In genomic region chr1:20361805-20362381, GRCh38 we compare ENCODE assay signal across 8 cellular contexts.
DNase-seq lines count a peak whose midpoint lies in the region; ATAC-seq, FAIRE-seq and TF ChIP-seq lines count a peak whose summit lies in the region.

No MANE protein-coding gene starts in this region.

- no peaks in the 10 kb centered on the region for H4K20me1 ChIP-seq in keratinocyte (ENCODE audit: control insufficient read depth, extremely low read depth, insufficient read depth, low read length)

- dilution Hi-C loops in keratinocyte (cut with MboI; ENCODE audit: extremely low pct_ligation_motif_present, low sequenced_read_pairs) = no loop called here

- H3K9me1 ChIP-seq in keratinocyte (ENCODE audit: control insufficient read depth, extremely low read depth, insufficient read depth, low read length) = no peaks in the 10 kb centered on the region

- FAIRE-seq in keratinocyte (lab: Jason Lieb, UNC) = peak; percentile 88

- WGBS in body of pancreas, 2 donors = 17 to 21% methylated on average over 7 to 8 of the region's 8 CpGs

- POLR2A ChIA-PET in GM10248 (lab: Yijun Ruan, JAX) = no interaction called here

- H3K9ac ChIP-seq in keratinocyte (ENCODE audit: control insufficient read depth, extremely low read depth, insufficient read depth, low read length) = no peak overlapping the region

- TF ChIP-seq CTCF in GM10248 (IDR thresholded peaks at IDR 0.05; ENCODE audit: control extremely low read depth, extremely low read depth, low read depth, missing control alignments) (peak; percentile 53), body of pancreas (IDR thresholded peaks at IDR 0.05) (peak in 6 of 7 experiments; percentile 25 to 40 (median 37)), keratinocyte (optimal IDR thresholded peaks at IDR 0.05 in 1 of 3, IDR thresholded peaks at IDR 0.05 in 1 of 3, conservative IDR thresholded peaks at IDR 0.05 in 1 of 3; ENCODE audit: extremely low read depth in 1 of 3, insufficient read depth in 2 of 3, low read length in 3 of 3) (peak; percentile 96 to 99 (median 97))

- peak; percentile 88 for DNase-seq in 8988T
- peak; percentile 52 for DNase-seq in GM10248 (ENCODE audit: extremely low spot score)
- DNase-seq in NCI-H510A (lab: John Stamatoyannopoulos, UW) = peak; percentile 40
- DNase-seq in body of pancreas = peak; percentile 34 to 47 (median 42)
- no peak for DNase-seq in keratinocyte (ENCODE audit: low read depth, low spot score)
- peak; percentile 24 for DNase-seq in stimulated activated CD4-positive, alpha-beta T cell treated with anti-CD3 and anti-CD28 coated beads, Interleukin-4, amount 100 ng/mL, for 24 hours

- ATAC-seq in body of pancreas = no peak
- no peak for ATAC-seq in HG02588 (IDR thresholded peaks at IDR 0.05; ENCODE audit: unreplicated experiment)
- ATAC-seq in HG02623 (IDR thresholded peaks at IDR 0.05; ENCODE audit: unreplicated experiment) = no peak

- H3K4me2 ChIP-seq in keratinocyte (ENCODE audit: control insufficient read depth, extremely low read depth, insufficient read depth, low read depth, low read length) = peak overlapping the region; percentile 17

- H3K4me1 ChIP-seq in body of pancreas (peaks cover 44% of the 10 kb centered on the region), keratinocyte (ENCODE audit: control insufficient read depth, extremely low read depth, insufficient read depth, low read length) (peaks cover 27% of the 10 kb centered on the region)

- H3K36me3 ChIP-seq in body of pancreas (replicated peaks in 1 of 2; ENCODE audit: insufficient read depth in 1 of 2, low read depth in 2 of 2) (no peaks in the 10 kb centered on the region), keratinocyte (ENCODE audit: control insufficient read depth in 2 of 2, extremely low read depth in 1 of 2, insufficient read depth in 2 of 2, low read length in 2 of 2) (no peaks in the 10 kb centered on the region)

- H3K4me3 ChIP-seq in body of pancreas (no peak overlapping the region), keratinocyte (ENCODE audit: control insufficient read depth in 2 of 3, extremely low read depth in 1 of 3, insufficient read depth in 2 of 3, low read depth in 1 of 3, low read length in 3 of 3) (no peak overlapping the region)

- no peaks in the 10 kb centered on the region for H3K79me2 ChIP-seq in keratinocyte (ENCODE audit: control insufficient read depth, insufficient read depth, low read length)

- TF ChIP-seq POLR2A in body of pancreas (IDR thresholded peaks at IDR 0.05) = no peak

- intact Hi-C loops in body of pancreas (cut with DNase I) = no loop called here

- H3K9me3 ChIP-seq in body of pancreas (no peaks in the 10 kb centered on the region), keratinocyte (ENCODE audit: control insufficient read depth, low read depth, low read length) (no peaks in the 10 kb centered on the region)

- CTCF ChIA-PET in GM10248 (lab: Yijun Ruan, JAX) = interaction anchor here (0.8 to 5.5 kb wide), 13 partner anchors 9 to 144 kb away, joined by 3 to 57 read pairs (median 4); no protein-coding TSS in a partner anchor

- peaks cover 0 to 16% of the 10 kb centered on the region in 2 donors for H3K27me3 ChIP-seq in body of pancreas
- H3K27me3 ChIP-seq in keratinocyte (ENCODE audit: control insufficient read depth, extremely low read depth, insufficient read depth, low read length) = peaks cover 18% of the 10 kb centered on the region

- no peak overlapping the region for H3K27ac ChIP-seq in body of pancreas
- H3K27ac ChIP-seq in keratinocyte (ENCODE audit: control insufficient read depth, insufficient read depth, low read length) = no peak overlapping the region

- H2AFZ ChIP-seq in keratinocyte (ENCODE audit: control insufficient read depth, low read length) = no peak overlapping the region

Comparison
In these comparisons a context has a peak if more than half of its experiments do, and no peak if none do; other contexts are left out.
1. CTCF ChIP-seq: peak in every context shown above with its lines; median percentile 97 in keratinocyte; 53 in GM10248; 37 in body of pancreas.